8 cellular contexts compared by ENCODE assay signal in the genomic region with DNA sequence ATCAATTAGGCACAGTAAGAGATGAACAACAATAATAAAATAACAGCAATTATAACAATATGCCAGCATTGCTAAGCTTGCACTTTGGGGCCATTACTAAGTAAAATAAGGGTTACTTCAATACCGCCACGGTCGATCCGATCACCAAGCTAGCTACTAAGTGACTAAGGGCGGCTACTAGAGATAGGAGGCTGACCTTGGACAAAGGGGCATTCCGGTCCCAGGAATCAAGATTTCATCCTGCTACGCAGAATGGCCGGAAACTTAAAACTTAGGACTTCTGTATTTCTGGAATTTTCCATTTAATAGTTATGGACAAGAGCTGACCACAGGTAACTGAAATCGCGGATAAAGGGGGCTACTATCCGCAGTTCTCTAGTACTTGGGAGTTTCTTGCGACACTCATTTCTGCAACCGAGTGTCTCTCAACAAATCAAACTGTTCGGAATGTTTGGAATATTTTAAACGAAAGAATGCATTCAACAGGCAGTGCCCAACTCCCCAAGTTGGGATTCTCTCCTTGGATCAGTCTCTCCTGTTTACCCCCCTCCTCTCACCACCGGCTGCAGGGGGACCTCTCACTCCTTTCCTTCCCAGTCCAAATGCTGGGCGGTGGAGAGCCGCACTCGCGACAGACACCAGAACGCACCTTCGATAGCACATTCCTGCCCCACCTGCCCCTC. TPM values are rescaled to one million over a fixed set of nuclear protein-coding genes. Genes with fewer than 3 reads are reported as not detected.
DNase-seq lines count a peak whose midpoint lies in the region; ATAC-seq, FAIRE-seq and TF ChIP-seq lines count a peak whose summit lies in the region.

No MANE protein-coding gene starts in this region.

- FAIRE-seq in HepG2 (lab: Jason Lieb, UNC) = peak; percentile 75

- CTCF ChIA-PET in mammary epithelial cell (lab: Charles Lee; ENCODE audit: low non-redundant PET) = no interaction called here
- CTCF ChIA-PET in HepG2 (lab: Yijun Ruan, JAX; ENCODE audit: low intra/inter-chr PET ratio, low total read pairs) = no interaction called here

- 0% methylated on average over 22 of the region's 22 CpGs for WGBS in mammary epithelial cell (ENCODE audit: low coverage, missing lambda C conversion rate)
- WGBS in HepG2 (ENCODE audit: low lambda C conversion rate) = under 1% methylated on average over 22 of the region's 22 CpGs

- peak overlapping the region; percentile 57 for H3K4me3 ChIP-seq in BE2C (ENCODE audit: low read depth, low read length)
- peak overlapping the region; percentile 65 for H3K4me3 ChIP-seq in Jurkat, Clone E6-1 (ENCODE audit: low read length)
- H3K4me3 ChIP-seq in mammary epithelial cell (replicated peaks in 1 of 3; ENCODE audit: insufficient read depth in 1 of 3, low read depth in 2 of 3, low read length in 3 of 3) = peak overlapping the region; percentile 81 to 94 (median 82)
- peak overlapping the region; percentile 66 to 85 (median 84) for H3K4me3 ChIP-seq in HepG2 (replicated peaks in 1 of 3; ENCODE audit: insufficient read depth in 1 of 3, low read depth in 2 of 3, low read length in 3 of 3)
- peak overlapping the region; percentile 73 for H3K4me3 ChIP-seq in thoracic aorta

- H3K27me3 ChIP-seq in BE2C = peaks cover 17% of the 10 kb centered on the region
- H3K27me3 ChIP-seq in mammary epithelial cell (ENCODE audit: insufficient read depth, low read length) = no peaks in the 10 kb centered on the region
- no peaks in the 10 kb centered on the region; a peak in 1 of 5 replicates for H3K27me3 ChIP-seq in HepG2 (ENCODE audit: control insufficient read depth in 1 of 2, insufficient read depth in 2 of 2, low read length in 2 of 2)
- no peaks in the 10 kb centered on the region for H3K27me3 ChIP-seq in thoracic aorta (replicated peaks; ENCODE audit: insufficient read depth)

- H4K20me1 ChIP-seq in mammary epithelial cell (ENCODE audit: insufficient read depth, low read length) (no peaks in the 10 kb centered on the region), HepG2 (ENCODE audit: insufficient read depth, low read length) (peaks cover 4% of the 10 kb centered on the region; the same call in 1 of the 2 replicates)

- in situ Hi-C loops in mammary epithelial cell (cut with MboI; ENCODE audit: low sequenced_read_pairs in 2 of 2) = loop anchor here (10.0 to 25.0 kb wide), 2 partner anchors 162 to 215 kb away; no protein-coding TSS in a partner anchor
- in situ Hi-C loops in HepG2 (cut with HindIII; ENCODE audit: extremely low pct_ligation_motif_present, low pct_unique_long_range_greater_than_20kb) = no loop called here

- H3K4me1 ChIP-seq in BE2C (0 out of 2 replicates have a peak, but pooled peaks cover 3% of the 10 kb centered on the region), mammary epithelial cell (ENCODE audit: insufficient read depth, low read length) (peaks cover 19% of the 10 kb centered on the region), HepG2 (ENCODE audit: insufficient read depth, low read length) (peaks cover 27% of the 10 kb centered on the region), thoracic aorta (ENCODE audit: control insufficient read depth in 1 of 2, low read depth in 2 of 2) (peaks cover 19 to 33% of the 10 kb centered on the region in 2 donors)

- dilution Hi-C loops in mammary epithelial cell (cut with HindIII; ENCODE audit: low sequenced_read_pairs) = no loop called here

- ATAC-seq in HepG2 = peak; percentile 28
- no peak for ATAC-seq in thoracic aorta (ENCODE audit: insufficient number of reproducible peaks, low FRiP score, low read depth)
- no peak for ATAC-seq in GM18511 (IDR thresholded peaks at IDR 0.05; ENCODE audit: unreplicated experiment)

- H3K36me3 ChIP-seq in BE2C (no peaks in the 10 kb centered on the region), mammary epithelial cell (ENCODE audit: insufficient read depth, low read length) (no peaks in the 10 kb centered on the region), HepG2 (replicated peaks in 1 of 2; ENCODE audit: control insufficient read depth in 1 of 2, insufficient read depth in 2 of 2, low read length in 2 of 2) (peaks cover 0 to 5% of the 10 kb centered on the region in 2 experiments; a peak in 1 of 5 replicates), thoracic aorta (no peaks in the 10 kb centered on the region)

- no peak for TF ChIP-seq POLR2A in HepG2 (IDR thresholded peaks at IDR 0.05; ENCODE audit: insufficient read depth in 1 of 2, low read depth in 2 of 2, low read length in 2 of 2)

- DNase-seq in BE2C (no peak), mammary epithelial cell (peak; percentile 6), HepG2 (ENCODE audit: low spot score) (peak; percentile 36), thoracic aorta (ENCODE audit: low spot score) (no peak), GDM1 (lab: John Stamatoyannopoulos, UW) (no peak), NCI-H1105 (lab: John Stamatoyannopoulos, UW) (no peak)
- DNase-seq in Jurkat, Clone E6-1 (ENCODE audit: low read depth, low spot score) = no peak

- H3K4me2 ChIP-seq in mammary epithelial cell (ENCODE audit: insufficient read depth, low read depth, low read length) (peak overlapping the region; percentile 95), HepG2 (ENCODE audit: low read depth, low read length) (peak overlapping the region; percentile 82)

- intact Hi-C loops in mammary epithelial cell (cut with micrococcal nuclease) (no loop called here), HepG2 (cut with micrococcal nuclease; ENCODE audit: unreplicated experiment) (no loop called here)

- no peak for TF ChIP-seq RAD21 in HepG2 (CRISPR knock-in tag; IDR thresholded peaks at IDR 0.05)

- TF ChIP-seq CTCF in BE2C (IDR thresholded peaks at IDR 0.05; ENCODE audit: low read depth, low read length) (no peak), mammary epithelial cell (conservative IDR thresholded peaks at IDR 0.05 in 1 of 2, IDR thresholded peaks at IDR 0.05 in 1 of 2; ENCODE audit: extremely low read depth in 1 of 2, insufficient read depth in 1 of 2, low read depth in 1 of 2, low read length in 2 of 2) (no peak), HepG2 (CRISPR knock-in tag; IDR thresholded peaks at IDR 0.05) (no peak), thoracic aorta (IDR thresholded peaks at IDR 0.05) (no peak)

- H3K27ac ChIP-seq in mammary epithelial cell (ENCODE audit: insufficient read depth, low read depth, low read length) (peak overlapping the region; percentile 50), HepG2 (ENCODE audit: extremely low read length, insufficient read depth, low read length) (peak overlapping the region; percentile 52), thoracic aorta (peak overlapping the region; percentile 39 to 50)

- peak overlapping the region; percentile 70 for H3K9ac ChIP-seq in mammary epithelial cell (ENCODE audit: insufficient read depth, low read length)
- peak overlapping the region; percentile 80 for H3K9ac ChIP-seq in HepG2 (ENCODE audit: insufficient read depth, low read depth, low read length)

- TSS peak; percentile 41 for BruUV-seq in mammary epithelial cell (replicated peaks; lab: Mats Ljungman, UMichigan)
- BruUV-seq in HepG2 (replicated peaks; lab: Mats Ljungman, UMichigan) = TSS peak; percentile 52

- H3K79me2 ChIP-seq in mammary epithelial cell (ENCODE audit: insufficient read depth, low read length) = peaks cover 44% of the 10 kb centered on the region
- H3K79me2 ChIP-seq in HepG2 (ENCODE audit: insufficient read depth, low read length) = peaks cover 6% of the 10 kb centered on the region

- TF ChIP-seq EP300 in HepG2 (IDR thresholded peaks at IDR 0.05; ENCODE audit: low read depth in 2 of 2, low read length in 2 of 2) (no peak), HepG2 (CRISPR knock-in tag; IDR thresholded peaks at IDR 0.05; ENCODE audit: borderline replicate concordance) (no peak)

- POLR2A ChIA-PET in HepG2 (lab: Yijun Ruan, JAX) = no interaction called here

- peak overlapping the region; percentile 91 for H2AFZ ChIP-seq in mammary epithelial cell (ENCODE audit: low read depth, low read length)
- H2AFZ ChIP-seq in HepG2 (ENCODE audit: low read length) = no peak overlapping the region

- H3K9me3 ChIP-seq in BE2C (no peaks in the 10 kb centered on the region), mammary epithelial cell (replicated peaks; ENCODE audit: insufficient read depth, low read length) (no peaks in the 10 kb centered on the region), HepG2 (ENCODE audit: low read length) (no peaks in the 10 kb centered on the region), thoracic aorta (no peaks in the 10 kb centered on the region)

RNA-seq across cellular contexts. Expression of a gene that starts 0.6 kb away (rescaled TPM):
- polyA plus RNA-seq in BE2C (2012; ENCODE audit: insufficient read depth, insufficient read length, low read depth) = 1.4 TPM
- polyA plus RNA-seq in Jurkat, Clone E6-1 (2012; ENCODE audit: insufficient read depth, insufficient read length) = 29.1 TPM
- total RNA-seq in mammary epithelial cell (10 to 100 TPM; 13.5 to 36.5 TPM), HepG2 (2016; rRNA removed; fragmentation: Illumina TruSeq; extraction: Trizol) (7.8 and 19.0 TPM in 2 replicates), thoracic aorta (10 to 100 TPM; 39.9 to 57.8 TPM)
- polyA plus RNA-seq in mammary epithelial cell (26.4 TPM), HepG2 (2011; rRNA removed) (9.4 and 11.0 TPM in 2 replicates)
- 41.7 TPM for polyA minus RNA-seq in mammary epithelial cell
- 2.1 and 2.4 TPM in 2 replicates for total RNA-seq in HepG2 (2016; cell fraction: cytosol; rRNA removed; fragmentation: Illumina TruSeq; extraction: Trizol; ENCODE audit: low read depth)
- total RNA-seq in HepG2 (2016; cell fraction: insoluble cytoplasmic fraction; rRNA removed; fragmentation: Illumina TruSeq; extraction: Trizol) = 6.6 and 16.8 TPM in 2 replicates
- 9.1 and 9.3 TPM in 2 replicates for total RNA-seq in HepG2 (2016; cell fraction: membrane; rRNA removed; fragmentation: Illumina TruSeq; extraction: Trizol)
- total RNA-seq in HepG2 (2016; cell fraction: nucleus; rRNA removed; fragmentation: Illumina TruSeq; extraction: Trizol) = 10.8 and 15.9 TPM in 2 replicates
- 10.9 and 12.3 TPM in 2 replicates for polyA plus RNA-seq in HepG2 (2011; cell fraction: cytosol; rRNA removed)
- 5.4 and 6.6 TPM in 2 replicates for polyA plus RNA-seq in HepG2 (2011; cell fraction: nucleus; rRNA removed)
- polyA plus RNA-seq in HepG2 (2012) = 27.4 and 34.8 TPM in 2 replicates
- 14.7 and 15.9 TPM in 2 replicates for polyA plus RNA-seq in HepG2 (2016; cell fraction: cytosol; fragmentation: Illumina TruSeq; extraction: Trizol; ENCODE audit: low read depth)
- 48.5 and 53.2 TPM in 2 replicates for polyA plus RNA-seq in HepG2 (2016; cell fraction: insoluble cytoplasmic fraction; fragmentation: Illumina TruSeq; extraction: Trizol; ENCODE audit: low read depth)
- polyA plus RNA-seq in HepG2 (2016; cell fraction: membrane; fragmentation: Illumina TruSeq; extraction: Trizol; ENCODE audit: low read depth) = 23.9 TPM in 2 replicates
- polyA plus RNA-seq in HepG2 (2016; cell fraction: nucleus; fragmentation: Illumina TruSeq; extraction: Trizol; ENCODE audit: insufficient read depth, low read depth) = 33.3 and 37.3 TPM in 2 replicates
- 10.4 and 24.7 TPM in 2 replicates for polyA minus RNA-seq in HepG2 (2011; rRNA and poly(A)+ RNA removed; ENCODE audit: low replicate concordance)
- 12.1 and 17.4 TPM in 2 replicates for polyA minus RNA-seq in HepG2 (2011; cell fraction: cytosol; rRNA and poly(A)+ RNA removed)
- 6.2 and 7.6 TPM in 2 replicates for polyA minus RNA-seq in HepG2 (2011; cell fraction: nucleus; rRNA and poly(A)+ RNA removed)

RNA-seq across cellular contexts. Expression of a gene that starts 44.8 kb away (rescaled TPM):
- 4.2 TPM for polyA plus RNA-seq in BE2C (2012; ENCODE audit: insufficient read depth, insufficient read length, low read depth)
- polyA plus RNA-seq in Jurkat, Clone E6-1 (2012; ENCODE audit: insufficient read depth, insufficient read length) = 9.6 TPM
- 1 to 10 TPM; 8.3 to 9.5 TPM for total RNA-seq in mammary epithelial cell
- 5.1 TPM for polyA plus RNA-seq in mammary epithelial cell
- 17.0 TPM for polyA minus RNA-seq in mammary epithelial cell
- total RNA-seq in HepG2 (2016; rRNA removed; fragmentation: Illumina TruSeq; extraction: Trizol) = 4.2 and 7.8 TPM in 2 replicates
- 0.81 and 1.1 TPM in 2 replicates for total RNA-seq in HepG2 (2016; cell fraction: cytosol; rRNA removed; fragmentation: Illumina TruSeq; extraction: Trizol; ENCODE audit: low read depth)
- 4.7 and 7.7 TPM in 2 replicates for total RNA-seq in HepG2 (2016; cell fraction: insoluble cytoplasmic fraction; rRNA removed; fragmentation: Illumina TruSeq; extraction: Trizol)
- 2.1 and 2.3 TPM in 2 replicates for total RNA-seq in HepG2 (2016; cell fraction: membrane; rRNA removed; fragmentation: Illumina TruSeq; extraction: Trizol)
- 7.5 and 9.0 TPM in 2 replicates for total RNA-seq in HepG2 (2016; cell fraction: nucleus; rRNA removed; fragmentation: Illumina TruSeq; extraction: Trizol)
- 10.3 and 13.8 TPM in 2 replicates for polyA plus RNA-seq in HepG2 (2011; rRNA removed)
- 8.2 and 8.5 TPM in 2 replicates for polyA plus RNA-seq in HepG2 (2011; cell fraction: cytosol; rRNA removed)
- polyA plus RNA-seq in HepG2 (2011; cell fraction: nucleus; rRNA removed) = 5.0 and 5.6 TPM in 2 replicates
- polyA plus RNA-seq in HepG2 (2012) = 6.4 and 6.6 TPM in 2 replicates
- polyA plus RNA-seq in HepG2 (2016; cell fraction: cytosol; fragmentation: Illumina TruSeq; extraction: Trizol; ENCODE audit: low read depth) = 0.17 and 0.25 TPM in 2 replicates
- 1.9 and 2.1 TPM in 2 replicates for polyA plus RNA-seq in HepG2 (2016; cell fraction: insoluble cytoplasmic fraction; fragmentation: Illumina TruSeq; extraction: Trizol; ENCODE audit: low read depth)
- 0.42 and 0.52 TPM in 2 replicates for polyA plus RNA-seq in HepG2 (2016; cell fraction: membrane; fragmentation: Illumina TruSeq; extraction: Trizol; ENCODE audit: low read depth)
- polyA plus RNA-seq in HepG2 (2016; cell fraction: nucleus; fragmentation: Illumina TruSeq; extraction: Trizol; ENCODE audit: insufficient read depth, low read depth) = 5.1 and 6.7 TPM in 2 replicates
- polyA minus RNA-seq in HepG2 (2011; rRNA and poly(A)+ RNA removed; ENCODE audit: low replicate concordance) = 17.2 and 40.0 TPM in 2 replicates
- polyA minus RNA-seq in HepG2 (2011; cell fraction: cytosol; rRNA and poly(A)+ RNA removed) = 14.2 and 15.6 TPM in 2 replicates
- 15.6 and 20.3 TPM in 2 replicates for polyA minus RNA-seq in HepG2 (2011; cell fraction: nucleus; rRNA and poly(A)+ RNA removed)
- total RNA-seq in thoracic aorta = 1 to 10 TPM; 4.5 to 8.5 TPM

RNA-seq across cellular contexts. Expression of a gene that starts 47.4 kb away (rescaled TPM):
- 1.3 TPM for polyA plus RNA-seq in BE2C (2012; ENCODE audit: insufficient read depth, insufficient read length, low read depth)
- not detected for polyA plus RNA-seq in Jurkat, Clone E6-1 (2012; ENCODE audit: insufficient read depth, insufficient read length)
- total RNA-seq in mammary epithelial cell (not detected), HepG2 (2016; rRNA removed; fragmentation: Illumina TruSeq; extraction: Trizol) (not detected in 2 replicates), thoracic aorta (not detected)
- polyA plus RNA-seq in mammary epithelial cell (not detected), HepG2 (2011; rRNA removed) (not detected in 2 replicates)
- polyA minus RNA-seq in mammary epithelial cell = not detected
- total RNA-seq in HepG2 (2016; cell fraction: cytosol; rRNA removed; fragmentation: Illumina TruSeq; extraction: Trizol; ENCODE audit: low read depth) = not detected in 2 replicates
- not detected in 2 replicates for total RNA-seq in HepG2 (2016; cell fraction: insoluble cytoplasmic fraction; rRNA removed; fragmentation: Illumina TruSeq; extraction: Trizol)
- total RNA-seq in HepG2 (2016; cell fraction: membrane; rRNA removed; fragmentation: Illumina TruSeq; extraction: Trizol) = not detected in 2 replicates
- not detected in 2 replicates for total RNA-seq in HepG2 (2016; cell fraction: nucleus; rRNA removed; fragmentation: Illumina TruSeq; extraction: Trizol)
- polyA plus RNA-seq in HepG2 (2011; cell fraction: cytosol; rRNA removed) = 0.12 TPM in 1 of 2 replicates, not detected in the other
- not detected in 2 replicates for polyA plus RNA-seq in HepG2 (2011; cell fraction: nucleus; rRNA removed)
- 0.31 and 0.55 TPM in 2 replicates for polyA plus RNA-seq in HepG2 (2012)
- polyA plus RNA-seq in HepG2 (2016; cell fraction: cytosol; fragmentation: Illumina TruSeq; extraction: Trizol; ENCODE audit: low read depth) = not detected in 2 replicates
- not detected in 2 replicates for polyA plus RNA-seq in HepG2 (2016; cell fraction: insoluble cytoplasmic fraction; fragmentation: Illumina TruSeq; extraction: Trizol; ENCODE audit: low read depth)
- not detected in 2 replicates for polyA plus RNA-seq in HepG2 (2016; cell fraction: membrane; fragmentation: Illumina TruSeq; extraction: Trizol; ENCODE audit: low read depth)
- not detected in 2 replicates for polyA plus RNA-seq in HepG2 (2016; cell fraction: nucleus; fragmentation: Illumina TruSeq; extraction: Trizol; ENCODE audit: insufficient read depth, low read depth)
- not detected in 2 replicates for polyA minus RNA-seq in HepG2 (2011; rRNA and poly(A)+ RNA removed; ENCODE audit: low replicate concordance)
- polyA minus RNA-seq in HepG2 (2011; cell fraction: cytosol; rRNA and poly(A)+ RNA removed) = not detected in 2 replicates
- polyA minus RNA-seq in HepG2 (2011; cell fraction: nucleus; rRNA and poly(A)+ RNA removed) = not detected in 2 replicates

Comparison
In these comparisons a context has a peak if more than half of its experiments do, and no peak if none do; other contexts are left out.
1. DNase-seq: peak in mammary epithelial cell (single experiment) and HepG2 (single experiment); none in BE2C (single experiment), Jurkat, Clone E6-1 (single experiment), thoracic aorta (single experiment), GDM1 (single experiment) and NCI-H1105 (single experiment).
2. Peak in every context shown above with its lines, with median percentiles within 50 percentile points of each other: H3K4me3 ChIP-seq and H3K27ac ChIP-seq.